Comparison of ENCODE assay signal across 8 cellular contexts in genomic region chr11:86068138-86068861, GRCh38. TPM values are rescaled to one million over a fixed set of nuclear protein-coding genes. Genes with fewer than 3 reads are reported as not detected.
DNase-seq lines count a peak whose midpoint lies in the region; ATAC-seq and TF ChIP-seq lines count a peak whose summit lies in the region.

No MANE protein-coding gene starts in this region.

- H3K9me3 Mint-ChIP-seq in activated CD4-positive, alpha-beta T cell treated with anti-CD3 and anti-CD28 coated beads for 36 hours (ENCODE audit: low read depth) = no peaks in the 10 kb centered on the region

- H3K27me3 Mint-ChIP-seq in activated CD4-positive, alpha-beta T cell treated with anti-CD3 and anti-CD28 coated beads for 36 hours = no peaks in the 10 kb centered on the region

- peak overlapping the region; percentile 85 for H3K9ac ChIP-seq in Karpas-422 (ENCODE audit: low read length)

- peaks cover 45% of the 10 kb centered on the region for H4K20me1 ChIP-seq in Karpas-422 (ENCODE audit: insufficient read depth, low read depth, low read length)

- no peak for TF ChIP-seq CTCF in coronary artery (IDR thresholded peaks at IDR 0.05)
- no peak for TF ChIP-seq CTCF in lower leg skin (IDR thresholded peaks at IDR 0.05)

- DNase-seq in GDM1 (lab: John Stamatoyannopoulos, UW) (peak; percentile 7), Karpas-422 (peak; percentile 96), coronary artery (ENCODE audit: low spot score) (no peak), lower leg skin (ENCODE audit: low spot score in 2 of 2) (peak; percentile 49 to 90)
- DNase-seq in activated CD4-positive, alpha-beta T cell treated with anti-CD3 and anti-CD28 coated beads for 36 hours = peak; percentile 68
- DNase-seq in stimulated activated CD8-positive, alpha-beta memory T cell treated with anti-CD3 and anti-CD28 coated beads, Interleukin-15, amount 100 ng/mL, for 1 hour (ENCODE audit: low read depth) = peak; percentile 12

- H3K27ac Mint-ChIP-seq in activated CD4-positive, alpha-beta T cell treated with anti-CD3 and anti-CD28 coated beads for 36 hours = peak overlapping the region; percentile 91

- peak overlapping the region; percentile 89 for H3K4me3 Mint-ChIP-seq in activated CD4-positive, alpha-beta T cell treated with anti-CD3 and anti-CD28 coated beads for 36 hours

- H3K9me3 ChIP-seq in Karpas-422 (ENCODE audit: low read length) = no peaks in the 10 kb centered on the region

- H2AFZ ChIP-seq in Karpas-422 (ENCODE audit: low read length) = no peak overlapping the region

- H3K4me1 ChIP-seq in Karpas-422 (ENCODE audit: low read length) = peaks cover 55% of the 10 kb centered on the region

- peaks cover 26% of the 10 kb centered on the region for H3K36me3 Mint-ChIP-seq in activated CD4-positive, alpha-beta T cell treated with anti-CD3 and anti-CD28 coated beads for 36 hours (ENCODE audit: low read depth)

- no peaks in the 10 kb centered on the region for H3K27me3 ChIP-seq in Karpas-422 (ENCODE audit: low read length)

- ATAC-seq in GM21717 (IDR thresholded peaks at IDR 0.05; ENCODE audit: unreplicated experiment) = peak; percentile 13
- peak; percentile 17 for ATAC-seq in activated CD4-positive, alpha-beta T cell treated with anti-CD3 and anti-CD28 coated beads for 36 hours
- no peak for ATAC-seq in HG03469 (IDR thresholded peaks at IDR 0.05; ENCODE audit: unreplicated experiment)

- no peaks in the 10 kb centered on the region for H3K36me3 ChIP-seq in Karpas-422 (ENCODE audit: insufficient read depth, low read length)

- H3K9me2 ChIP-seq in Karpas-422 (replicated peaks; ENCODE audit: insufficient read depth, low read length) = no peaks in the 10 kb centered on the region; the same call in 1 of the 2 replicates

- CTCF ChIA-PET in activated CD4-positive, alpha-beta T cell treated with anti-CD3 and anti-CD28 coated beads for 36 hours (lab: Charles Lee) = interaction anchor here (0.7 to 3.4 kb wide), 23 partner anchors 14 to 231 kb away, joined by 3 to 33 read pairs (median 4); no protein-coding TSS in a partner anchor

- H3K4me3 ChIP-seq in Karpas-422 (ENCODE audit: low read length) = peak overlapping the region; percentile 76
- H3K4me3 ChIP-seq in coronary artery = peak overlapping the region; percentile 98
- H3K4me3 ChIP-seq in lower leg skin (ENCODE audit: low read depth, poor library complexity, severe bottlenecking) = peak overlapping the region; percentile 56

- WGBS in lower leg skin, 2 donors = 0 to 1% methylated on average over 39 to 41 of the region's 46 CpGs

- no peak for TF ChIP-seq POLR2A in lower leg skin (IDR thresholded peaks at IDR 0.05)

- peak overlapping the region; percentile 77 for H3K27ac ChIP-seq in Karpas-422 (ENCODE audit: low read length)
- peak overlapping the region; percentile 97 to 99 for H3K27ac ChIP-seq in coronary artery

- H3K79me2 ChIP-seq in Karpas-422 (ENCODE audit: low read length) = peaks cover 55% of the 10 kb centered on the region

- H3K4me2 ChIP-seq in Karpas-422 (ENCODE audit: low read depth, low read length, poor library complexity, severe bottlenecking) = peak overlapping the region; percentile 74

- POLR2A ChIA-PET in activated CD4-positive, alpha-beta T cell treated with anti-CD3 and anti-CD28 coated beads for 36 hours (lab: Charles Lee) = interaction anchor here (1.0 to 2.3 kb wide), 10 partner anchors 17 to 234 kb away, joined by 3 to 9 read pairs (median 5); partner anchors contain the start of gene HIKESHI

- peaks cover 33% of the 10 kb centered on the region for H3K4me1 Mint-ChIP-seq in activated CD4-positive, alpha-beta T cell treated with anti-CD3 and anti-CD28 coated beads for 36 hours

- intact Hi-C loops in activated CD4-positive, alpha-beta T cell treated with anti-CD3 and anti-CD28 coated beads for 36 hours (cut with DNase I, micrococcal nuclease) = loop anchor here (1.0 to 10.0 kb wide), 11 partner anchors 21 to 524 kb away; partner anchors contain the start of genes CREBZF (in 1 of the 2), HIKESHI (in 1 of the 2) and TMEM126B (in 1 of the 2)
- intact Hi-C loops in lower leg skin (cut with DNase I; ENCODE audit: low total_unique reads) = no loop called here

RNA-seq across cellular contexts. Expression of gene PICALM, which starts 0.6 kb away (rescaled TPM):
- 231 and 566 TPM in 2 replicates for total RNA-seq in Karpas-422 (2014; rRNA removed; shearing (Covaris generic); ENCODE audit: low replicate concordance)
- total RNA-seq in activated CD4-positive, alpha-beta T cell treated with anti-CD3 and anti-CD28 coated beads for 36 hours = 10 to 100 TPM; 63.8 to 88.3 TPM
- total RNA-seq in lower leg skin = 100 to 1,000 TPM; 158 to 198 (median 178) TPM
